ENCODE assay signal across 15 cellular contexts in genomic region chr20:63885264-63886053, GRCh38. TPM values are rescaled to one million over a fixed set of nuclear protein-coding genes. Genes with fewer than 3 reads are reported as not detected.
DNase-seq lines count a peak whose midpoint lies in the region; TF ChIP-seq lines count a peak whose summit lies in the region.
"Had no signal": no experiment of that assay in that cellular context is flagged by ENCODE, and none has a peak within 500 bp of the region (broad histone marks: within the 10 kb centered on the region; RNA-seq: fewer than 3 reads in every experiment).

No MANE protein-coding gene starts in this region.

- no peaks in the 10 kb centered on the region for H3K27me3 Mint-ChIP-seq in endodermal cell (ENCODE audit: insufficient read depth)
- H3K27me3 Mint-ChIP-seq: activated naive CD4-positive, alpha-beta T cell treated with anti-CD3 and anti-CD28 coated beads, Interleukin-2, amount 50 U/mL, for 24 hours had no signal

- peaks cover 42% of the 10 kb centered on the region for H3K36me3 Mint-ChIP-seq in endodermal cell (ENCODE audit: low read depth)

- CTCF ChIA-PET in RWPE1 (lab: Yijun Ruan, JAX): interaction anchor here (0.8 to 1.3 kb wide), 2 partner anchors 10 to 20 kb away, joined by 3 read pairs; no protein-coding TSS in a partner anchor

- H3K36me3 ChIP-seq in neutrophil (peaks cover 100% of the 10 kb centered on the region), endodermal cell (ENCODE audit: control insufficient read depth, insufficient read depth, low read length) (peaks cover 55% of the 10 kb centered on the region)

- no peak overlapping the region for H3K27ac Mint-ChIP-seq in endodermal cell
- H3K27ac Mint-ChIP-seq: activated naive CD4-positive, alpha-beta T cell treated with anti-CD3 and anti-CD28 coated beads, Interleukin-2, amount 50 U/mL, for 24 hours had no signal

- no peak overlapping the region for H3K9ac ChIP-seq in endodermal cell (ENCODE audit: extremely low read depth, low read length, poor library complexity, severe bottlenecking)

- 96 to 97% methylated on average over 24 to 27 of the region's 27 CpGs for WGBS in endodermal cell (ENCODE audit: insufficient coverage in 1 of 2, insufficient read length in 1 of 2), 2 experiments

- peaks cover 18 to 19% of the 10 kb centered on the region in 2 experiments for H3K4me1 ChIP-seq in neutrophil (ENCODE audit: control insufficient read depth in 1 of 2, insufficient read depth in 1 of 2, low read depth in 1 of 2, low read length in 1 of 2)
- H3K4me1 ChIP-seq in endodermal cell (ENCODE audit: control insufficient read depth, insufficient read depth, low read length): no peaks in the 10 kb centered on the region
- H3K4me1 ChIP-seq: BE2C had no signal

- no peaks in the 10 kb centered on the region for H3K4me1 Mint-ChIP-seq in endodermal cell
- H3K4me1 Mint-ChIP-seq: activated naive CD4-positive, alpha-beta T cell treated with anti-CD3 and anti-CD28 coated beads, Interleukin-2, amount 50 U/mL, for 24 hours had no signal

- H3K9me3 Mint-ChIP-seq in endodermal cell: no peaks in the 10 kb centered on the region
- H3K9me3 Mint-ChIP-seq: activated naive CD4-positive, alpha-beta T cell treated with anti-CD3 and anti-CD28 coated beads, Interleukin-2, amount 50 U/mL, for 24 hours had no signal

- H3K27me3 ChIP-seq in neutrophil (no peaks in the 10 kb centered on the region), endodermal cell (ENCODE audit: control insufficient read depth, insufficient read depth, low read length, poor library complexity, severe bottlenecking) (no peaks in the 10 kb centered on the region)
- H3K27me3 ChIP-seq: BE2C had no signal

- DNase-seq in GM10266 (ENCODE audit: extremely low spot score) (peak; percentile 62), RWPE1 (ENCODE audit: low spot score) (peak; percentile 55), AML-193 (lab: John Stamatoyannopoulos, UW) (no peak), NCI-H748 (lab: John Stamatoyannopoulos, UW; ENCODE audit: unreplicated experiment) (no peak), endodermal cell (no peak)
- DNase-seq: activated CD4-positive, CD25-positive, alpha-beta regulatory T cell; Kasumi-1; kidney glomerular epithelial cell; NCI-H1436 treated with DMSO at 0.1 percent for 48 hours; NCI-H446 treated with DMSO at 0.1 percent for 48 hours had no signal

- POLR2A ChIA-PET in RWPE1 (lab: Yijun Ruan, JAX; ENCODE audit: low non-redundant PET): interaction anchor here (1.4 kb wide), 1 partner anchor 20 kb away, joined by 3 read pairs; the partner anchor contains the start of gene TPD52L2

- TF ChIP-seq CTCF in GM10266 (IDR thresholded peaks at IDR 0.05; ENCODE audit: control insufficient read depth, insufficient read depth, low read depth, missing control alignments): no peak
- TF ChIP-seq CTCF in RWPE1 (conservative IDR thresholded peaks at IDR 0.05; ENCODE audit: low read depth): no peak
- TF ChIP-seq CTCF in neutrophil (IDR thresholded peaks at IDR 0.05): no peak
- no peak for TF ChIP-seq CTCF in endodermal cell (conservative IDR thresholded peaks at IDR 0.05)

- H3K27ac ChIP-seq in RWPE1 (peak overlapping the region; percentile 51), neutrophil (peak overlapping the region; percentile 31), endodermal cell (ENCODE audit: low read depth, low read length) (no peak overlapping the region)

- H3K9me3 ChIP-seq in neutrophil (no peaks in the 10 kb centered on the region), endodermal cell (ENCODE audit: control insufficient read depth, low read length) (no peaks in the 10 kb centered on the region)
- H3K9me3 ChIP-seq: BE2C had no signal

- H3K4me3 Mint-ChIP-seq in endodermal cell: no peak overlapping the region
- H3K4me3 Mint-ChIP-seq: activated naive CD4-positive, alpha-beta T cell treated with anti-CD3 and anti-CD28 coated beads, Interleukin-2, amount 50 U/mL, for 24 hours had no signal

- H3K4me3 ChIP-seq in neutrophil (ENCODE audit: low read depth in 1 of 2, low read length in 1 of 2) (no peak overlapping the region), endodermal cell (ENCODE audit: low read length) (no peak overlapping the region)

RNA-seq across cellular contexts. Expression of gene DNAJC5, which starts 9.5 kb away (rescaled TPM):
- 10 to 100 TPM; 25.8 to 26.8 TPM for total RNA-seq in endodermal cell
- polyA plus RNA-seq in endodermal cell (2013, experiment 1 of 2): 26.0 TPM
- 25.3 TPM for polyA plus RNA-seq in endodermal cell (2013, experiment 2 of 2)

RNA-seq across cellular contexts. Expression of gene TPD52L2, which starts 20.4 kb away (rescaled TPM):
- total RNA-seq in endodermal cell: 10 to 100 TPM; 68.3 to 85.2 TPM
- polyA plus RNA-seq in endodermal cell (2013, experiment 1 of 2): 68.0 TPM
- 64.1 TPM for polyA plus RNA-seq in endodermal cell (2013, experiment 2 of 2)

RNA-seq across cellular contexts. Expression of gene ABHD16B, which starts 24.2 kb away (rescaled TPM):
- not detected for total RNA-seq in endodermal cell
- not detected for polyA plus RNA-seq in endodermal cell (2013, experiment 1 of 2)
- polyA plus RNA-seq in endodermal cell (2013, experiment 2 of 2): not detected
- total RNA-seq: pulmonary artery endothelial cell, urinary bladder had no signal

RNA-seq across cellular contexts. Expression of gene ZBTB46, which starts 54.4 kb away (rescaled TPM):
- total RNA-seq in endodermal cell: 10 to 100 TPM; 24.9 to 25.9 TPM
- 8.4 TPM for polyA plus RNA-seq in endodermal cell (2013, experiment 1 of 2)
- 7.5 TPM for polyA plus RNA-seq in endodermal cell (2013, experiment 2 of 2)

Comparison
In these comparisons a context has a peak if more than half of its experiments do, and no peak if none do; other contexts are left out.
1. DNase-seq: peak in GM10266 (single experiment) and RWPE1 (single experiment); none in AML-193 (0 of 2), NCI-H748 (single experiment) and endodermal cell (single experiment).